ENCODE assay signal across 17 cellular contexts in genomic region chr3:66107855-66108254, GRCh38.
DNase-seq lines count a peak whose midpoint lies in the region; ATAC-seq and TF ChIP-seq lines count a peak whose summit lies in the region.
"Had no signal": no experiment of that assay in that cellular context is flagged by ENCODE, and none has a peak within 500 bp of the region (broad histone marks: within the 10 kb centered on the region; RNA-seq: fewer than 3 reads in every experiment).

No MANE protein-coding gene starts in this region.

- no peak for ATAC-seq in HG02840 (IDR thresholded peaks at IDR 0.05; ENCODE audit: low FRiP score, unreplicated experiment)
- no peak for ATAC-seq in HG02870 (IDR thresholded peaks at IDR 0.05; ENCODE audit: unreplicated experiment)
- ATAC-seq: activated CD4-positive, alpha-beta T cell treated with anti-CD3 and anti-CD28 coated beads for 36 hours; activated T-cell treated with anti-CD3 and anti-CD28 coated beads, Interleukin-2, amount 50 U/mL, for 4 hours; mucosa of descending colon had no signal

- no peak overlapping the region for H3K4me3 ChIP-seq in AG10803 (ENCODE audit: low read length)
- H3K4me3 ChIP-seq in MG63 = no peak overlapping the region
- H3K4me3 ChIP-seq in cardiac fibroblast (replicated peaks in 1 of 2; ENCODE audit: low read depth in 2 of 2, low read length in 2 of 2) = no peak overlapping the region
- H3K4me3 ChIP-seq: BLaER1 treated with 17β-estradiol and CSF1 and Interleukin-3, amounts not matched to agents 10 nM and 100 nM; mucosa of descending colon; PC-9; spleen had no signal

- no peaks in the 10 kb centered on the region for H3K36me3 ChIP-seq in MG63
- H3K36me3 ChIP-seq: BLaER1 treated with 17β-estradiol and CSF1 and Interleukin-3, amounts not matched to agents 10 nM and 100 nM; spleen had no signal

- no peaks in the 10 kb centered on the region for H3K27me3 ChIP-seq in MG63
- H3K27me3 ChIP-seq: BLaER1 treated with 17β-estradiol and CSF1 and Interleukin-3, amounts not matched to agents 10 nM and 100 nM; spleen had no signal

- H3K9me3 ChIP-seq in MG63 = no peaks in the 10 kb centered on the region
- H3K9me3 ChIP-seq: BLaER1 treated with 17β-estradiol and CSF1 and Interleukin-3, amounts not matched to agents 10 nM and 100 nM; mucosa of descending colon; spleen had no signal

- peak; percentile 93 for DNase-seq in AG10803 (ENCODE audit: low read depth)
- DNase-seq in MG63 = peak; percentile 71
- DNase-seq in cardiac fibroblast (ENCODE audit: low read depth in 2 of 2) = peak; percentile 89 to 94
- peak; percentile 72 for DNase-seq in myocyte (ENCODE audit: low read depth)
- DNase-seq in stimulated activated CD8-positive, alpha-beta memory T cell treated with anti-CD3 and anti-CD28 coated beads, Interleukin-4, amount 100 ng/mL, for 48 hours = no peak
- no peak for DNase-seq in COLO668 (lab: John Stamatoyannopoulos, UW; ENCODE audit: unreplicated experiment)
- DNase-seq: activated CD4-positive, alpha-beta T cell treated with anti-CD3 and anti-CD28 coated beads for 36 hours; activated T-cell treated with anti-CD3 and anti-CD28 coated beads, Interleukin-2, amount 50 U/mL, for 4 hours; amniotic stem cell; mucosa of descending colon; NCI-H1417 treated with DMSO at 0.1 percent for 48 hours; NCI-H510A; PC-9; spleen had no signal

- TF ChIP-seq CTCF in AG10803 (conservative IDR thresholded peaks at IDR 0.05; ENCODE audit: low read length) = no peak
- no peak for TF ChIP-seq CTCF in cardiac fibroblast (IDR thresholded peaks at IDR 0.05; ENCODE audit: low read depth, low read length)

Comparison
In these comparisons a context has a peak if more than half of its experiments do, and no peak if none do; other contexts are left out.
1. DNase-seq: peak in AG10803 (single experiment), MG63 (single experiment), cardiac fibroblast (2 of 2) and myocyte (single experiment); none in stimulated activated CD8-positive, alpha-beta memory T cell treated with anti-CD3 and anti-CD28 coated beads, Interleukin-4, amount 100 ng/mL, for 48 hours (single experiment) and COLO668 (single experiment).